ENCODE assay signal across 16 cellular contexts in genomic region chr11:71302911-71303310, GRCh38. TPM values are rescaled to one million over a fixed set of nuclear protein-coding genes. Genes with fewer than 3 reads are reported as not detected.
DNase-seq lines count a peak whose midpoint lies in the region; ATAC-seq, FAIRE-seq and TF ChIP-seq lines count a peak whose summit lies in the region.
"Had no signal": no experiment of that assay in that cellular context is flagged by ENCODE, and none has a peak within 500 bp of the region (broad histone marks: within the 10 kb centered on the region; RNA-seq: fewer than 3 reads in every experiment).

No MANE protein-coding gene starts in this region.

- H4K20me1 ChIP-seq in HepG2 (ENCODE audit: insufficient read depth, low read length), result no peaks in the 10 kb centered on the region

- no TSS peak for BruUV-seq in HepG2 (replicated peaks; lab: Mats Ljungman, UMichigan)

- no peak overlapping the region for H2AFZ ChIP-seq in HepG2 (ENCODE audit: low read length)

- H3K79me2 ChIP-seq in HepG2 (ENCODE audit: insufficient read depth, low read length), result no peaks in the 10 kb centered on the region

- no peak overlapping the region for H3K4me2 ChIP-seq in HepG2 (ENCODE audit: low read depth, low read length)

- no peak for DNase-seq in HepG2 (ENCODE audit: low spot score)
- no peak for DNase-seq in right lobe of liver
- DNase-seq in SK-MEL-5 (ENCODE audit: low read depth, low spot score), result peak; percentile 44
- peak; percentile 12 for DNase-seq in hepatic stellate cell (ENCODE audit: low spot score)
- peak; percentile 56 to 72 for DNase-seq in vagina (ENCODE audit: extremely low spot score in 2 of 2)
- DNase-seq in occipital lobe (lab: John Stamatoyannopoulos, UW), result no peak
- no peak for DNase-seq in HK-2 (ENCODE audit: unreplicated experiment)
- DNase-seq: effector memory CD4-positive, alpha-beta T cell; naive thymus-derived CD8-positive, alpha-beta T cell; NCI-H1694 treated with DMSO at 0.1 percent for 48 hours; NCI-H446 treated with DMSO at 0.1 percent for 48 hours; Right ventricle myocardium superior had no signal

- no peak for TF ChIP-seq EP300 in HepG2 (IDR thresholded peaks at IDR 0.05; ENCODE audit: low read depth in 2 of 2, low read length in 2 of 2)
- TF ChIP-seq EP300 in HepG2 (CRISPR knock-in tag; IDR thresholded peaks at IDR 0.05; ENCODE audit: borderline replicate concordance), result no peak

- TF ChIP-seq POLR2A in HepG2 (IDR thresholded peaks at IDR 0.05; ENCODE audit: insufficient read depth in 1 of 2, low read depth in 2 of 2, low read length in 2 of 2) (no peak), right lobe of liver (IDR thresholded peaks at IDR 0.05) (no peak), vagina (IDR thresholded peaks at IDR 0.05) (no peak)

- H3K9me3 ChIP-seq in HepG2 (ENCODE audit: low read length) (no peaks in the 10 kb centered on the region), right lobe of liver (no peaks in the 10 kb centered on the region), vagina (no peaks in the 10 kb centered on the region)
- H3K9me3 ChIP-seq: HAP-1 had no signal

- POLR2A ChIA-PET in HepG2 (lab: Yijun Ruan, JAX), result interaction anchor here (2.1 kb wide), 1 partner anchor 49 kb away, joined by 6 read pairs; no protein-coding TSS in a partner anchor

- peaks cover 2 to 43% of the 10 kb centered on the region in 2 experiments; a peak in 4 of 5 replicates for H3K27me3 ChIP-seq in HepG2 (ENCODE audit: control insufficient read depth in 1 of 2, insufficient read depth in 2 of 2, low read length in 2 of 2)
- no peaks in the 10 kb centered on the region for H3K27me3 ChIP-seq in right lobe of liver
- H3K27me3 ChIP-seq in vagina, result no peaks in the 10 kb centered on the region

- TF ChIP-seq CTCF in HepG2 (CRISPR knock-in tag; IDR thresholded peaks at IDR 0.05), result no peak
- TF ChIP-seq CTCF in right lobe of liver (IDR thresholded peaks at IDR 0.05), result peak in 1 of 4 donors; percentile 8
- no peak for TF ChIP-seq CTCF in vagina (IDR thresholded peaks at IDR 0.05)

- CTCF ChIA-PET in HepG2 (lab: Yijun Ruan, JAX; ENCODE audit: low intra/inter-chr PET ratio, low total read pairs), result no interaction called here

- peak; percentile 66 for FAIRE-seq in HepG2 (lab: Jason Lieb, UNC)
- FAIRE-seq: GM12892 had no signal

- WGBS in HepG2 (ENCODE audit: low lambda C conversion rate), result 21% methylated on average over 2 of the region's 2 CpGs
- WGBS in right lobe of liver (ENCODE audit: insufficient coverage, low coverage, low lambda C conversion rate, missing lambda C conversion rate), result 78% methylated on average over 2 of the region's 2 CpGs

- no peak overlapping the region for H3K4me3 ChIP-seq in HepG2 (replicated peaks in 1 of 3; ENCODE audit: insufficient read depth in 1 of 3, low read depth in 2 of 3, low read length in 3 of 3)
- H3K4me3 ChIP-seq in right lobe of liver, result no peak overlapping the region
- no peak overlapping the region for H3K4me3 ChIP-seq in vagina
- H3K4me3 ChIP-seq: HAP-1 had no signal

- H3K36me3 ChIP-seq in HepG2 (replicated peaks in 1 of 2; ENCODE audit: control insufficient read depth in 1 of 2, insufficient read depth in 2 of 2, low read length in 2 of 2) (no peaks in the 10 kb centered on the region), right lobe of liver (no peaks in the 10 kb centered on the region), vagina (no peaks in the 10 kb centered on the region)
- H3K36me3 ChIP-seq: HAP-1 had no signal

- ATAC-seq in HepG2 (no peak), right lobe of liver (no peak), HG03442 (IDR thresholded peaks at IDR 0.05; ENCODE audit: unreplicated experiment) (no peak)
- ATAC-seq: naive thymus-derived CD8-positive, alpha-beta T cell had no signal

- H3K9ac ChIP-seq in HepG2 (ENCODE audit: insufficient read depth, low read depth, low read length), result no peak overlapping the region

- H3K4me1 ChIP-seq in HepG2 (ENCODE audit: insufficient read depth, low read length), result peaks cover 73% of the 10 kb centered on the region
- peaks cover 0 to 17% (median 5%) of the 10 kb centered on the region in 4 donors for H3K4me1 ChIP-seq in right lobe of liver
- H3K4me1 ChIP-seq in vagina, result peaks cover 18% of the 10 kb centered on the region
- H3K4me1 ChIP-seq: HAP-1 had no signal

- H3K27ac ChIP-seq in HepG2 (ENCODE audit: extremely low read length, insufficient read depth, low read length) (no peak overlapping the region), right lobe of liver (no peak overlapping the region), vagina (no peak overlapping the region)

- TF ChIP-seq RAD21 in HepG2 (CRISPR knock-in tag; IDR thresholded peaks at IDR 0.05), result no peak

- in situ Hi-C loops in HepG2 (cut with HindIII; ENCODE audit: extremely low pct_ligation_motif_present, low pct_unique_long_range_greater_than_20kb), result no loop called here
- in situ Hi-C loops in SK-MEL-5 (cut with HindIII; ENCODE audit: low pct_unique_long_range_greater_than_20kb, low sequenced_read_pairs), result loop anchor here (10.0 kb wide), 1 partner anchor 88 kb away; no protein-coding TSS in a partner anchor

- intact Hi-C loops in HepG2 (cut with micrococcal nuclease; ENCODE audit: unreplicated experiment), result no loop called here
- intact Hi-C loops in right lobe of liver (cut with DNase I), result no loop called here
- intact Hi-C loops in vagina (cut with DNase I), result no loop called here

TF ChIP-seq in HepG2, 621 proteins besides CTCF, POLR2A, EP300 and RAD21:
- no peak for TF ChIP-seq ARHGAP35 (CRISPR knock-in tag; IDR thresholded peaks at IDR 0.05; ENCODE audit: borderline replicate concordance)
- TF ChIP-seq SMC3 (IDR thresholded peaks at IDR 0.05; ENCODE audit: low read length), result no peak
- TF ChIP-seq GRHL1 (CRISPR knock-in tag; conservative IDR thresholded peaks at IDR 0.05), result no peak
- TF ChIP-seq NR2F1 (CRISPR knock-in tag; IDR thresholded peaks at IDR 0.05), result no peak
- TF ChIP-seq ZNF766 (CRISPR knock-in tag; IDR thresholded peaks at IDR 0.05; ENCODE audit: borderline replicate concordance), result no peak
- TF ChIP-seq STAG1 (CRISPR knock-in tag; IDR thresholded peaks at IDR 0.05), result peak; percentile 37

RNA-seq across cellular contexts. Expression of gene SHANK2, which starts 50.5 kb away (rescaled TPM):
- total RNA-seq in HepG2 (2016; rRNA removed; fragmentation: Illumina TruSeq; extraction: Trizol), result 10.2 and 10.5 TPM in 2 replicates
- total RNA-seq in HepG2 (2016; cell fraction: cytosol; rRNA removed; fragmentation: Illumina TruSeq; extraction: Trizol; ENCODE audit: low read depth), result 21.4 and 22.4 TPM in 2 replicates
- 10.1 and 10.2 TPM in 2 replicates for total RNA-seq in HepG2 (2016; cell fraction: insoluble cytoplasmic fraction; rRNA removed; fragmentation: Illumina TruSeq; extraction: Trizol)
- 14.0 and 14.5 TPM in 2 replicates for total RNA-seq in HepG2 (2016; cell fraction: membrane; rRNA removed; fragmentation: Illumina TruSeq; extraction: Trizol)
- total RNA-seq in HepG2 (2016; cell fraction: nucleus; rRNA removed; fragmentation: Illumina TruSeq; extraction: Trizol), result 30.8 and 38.1 TPM in 2 replicates
- 13.0 and 16.0 TPM in 2 replicates for polyA plus RNA-seq in HepG2 (2011; rRNA removed)
- polyA plus RNA-seq in HepG2 (2011; cell fraction: cytosol; rRNA removed), result 8.0 and 9.2 TPM in 2 replicates
- polyA plus RNA-seq in HepG2 (2011; cell fraction: nucleus; rRNA removed), result 60.2 and 68.0 TPM in 2 replicates
- polyA plus RNA-seq in HepG2 (2012), result 11.6 and 14.7 TPM in 2 replicates
- polyA plus RNA-seq in HepG2 (2016; cell fraction: cytosol; fragmentation: Illumina TruSeq; extraction: Trizol; ENCODE audit: low read depth), result 1.2 and 1.3 TPM in 2 replicates
- polyA plus RNA-seq in HepG2 (2016; cell fraction: insoluble cytoplasmic fraction; fragmentation: Illumina TruSeq; extraction: Trizol; ENCODE audit: low read depth), result 5.5 and 10.0 TPM in 2 replicates
- polyA plus RNA-seq in HepG2 (2016; cell fraction: membrane; fragmentation: Illumina TruSeq; extraction: Trizol; ENCODE audit: low read depth), result 2.4 and 3.2 TPM in 2 replicates
- polyA plus RNA-seq in HepG2 (2016; cell fraction: nucleus; fragmentation: Illumina TruSeq; extraction: Trizol; ENCODE audit: insufficient read depth, low read depth), result 26.0 and 26.8 TPM in 2 replicates
- 0.21 and 90.9 TPM in 2 replicates for polyA minus RNA-seq in HepG2 (2011; rRNA and poly(A)+ RNA removed; ENCODE audit: low replicate concordance)
- 22.8 and 29.4 TPM in 2 replicates for polyA minus RNA-seq in HepG2 (2011; cell fraction: cytosol; rRNA and poly(A)+ RNA removed)
- polyA minus RNA-seq in HepG2 (2011; cell fraction: nucleus; rRNA and poly(A)+ RNA removed), result 98.9 and 104 TPM in 2 replicates
- 10 to 100 TPM; 21.9 to 50.3 (median 30.9) TPM for total RNA-seq in right lobe of liver
- 0.13 and 0.21 TPM in 2 replicates for total RNA-seq in SK-MEL-5 (2014; rRNA removed; shearing (Covaris generic))
- polyA plus RNA-seq in SK-MEL-5 (2015; cell fraction: cytosol; rRNA removed), result 0.35 and 1.7 TPM in 2 replicates
- polyA plus RNA-seq in SK-MEL-5 (2015; cell fraction: nucleus; rRNA removed), result 0.16 and 0.58 TPM in 2 replicates
- 11.0 TPM for total RNA-seq in vagina
- total RNA-seq in occipital lobe, result 47.1 TPM
- total RNA-seq: naive thymus-derived CD8-positive, alpha-beta T cell; T-helper 2 cell treated with Interferon-gamma antibody and Interleukin-4, amounts not matched to agents 100 ng/mL and 5 ng/mL, for 36 hours had no signal
- polyA plus RNA-seq: naive thymus-derived CD8-positive, alpha-beta T cell had no signal

Comparison
In these comparisons a context has a peak if more than half of its experiments do, and no peak if none do; other contexts are left out.
1. DNase-seq: peak in SK-MEL-5 (single experiment), hepatic stellate cell (single experiment) and vagina (2 of 2); none in HepG2 (single experiment), right lobe of liver (0 of 3), occipital lobe (single experiment) and HK-2 (single experiment).